ENCODE assay signal across 8 cellular contexts in genomic region chr22:30386960-30387848, GRCh38. TPM values are rescaled to one million over a fixed set of nuclear protein-coding genes. Genes with fewer than 3 reads are reported as not detected.
DNase-seq lines count a peak whose midpoint lies in the region; ATAC-seq and TF ChIP-seq lines count a peak whose summit lies in the region.

Gene RNF215 (minus strand): TSS chr22:30387411. CDS start chr22:30387313, 98 bp downstream.

- peaks cover 11 to 17% (median 15%) of the 10 kb centered on the region in 4 donors for H3K4me1 ChIP-seq in esophagus muscularis mucosa

- TF ChIP-seq EP300 in esophagus muscularis mucosa (IDR thresholded peaks at IDR 0.05), result no peak

- H3K4me3 ChIP-seq in HL-60 (replicated peaks; ENCODE audit: insufficient read depth, low read length) (peak within 1 kb of the TSS; percentile 45), esophagus muscularis mucosa (peak within 1 kb of the TSS; percentile 63 to 92 (median 64))

- H3K27me3 ChIP-seq in HL-60 (ENCODE audit: insufficient read depth, poor library complexity, severe bottlenecking) (no peaks in the 10 kb centered on the region), esophagus muscularis mucosa (no peaks in the 10 kb centered on the region)

- intact Hi-C loops in esophagus muscularis mucosa (cut with DNase I), result loop anchor here (1.0 kb wide), 2 partner anchors 99 to 124 kb away; no protein-coding TSS in a partner anchor

- TF ChIP-seq CTCF in HL-60 (IDR thresholded peaks at IDR 0.05; ENCODE audit: insufficient read depth, low read length) (peak; percentile 43), esophagus muscularis mucosa (IDR thresholded peaks at IDR 0.05) (peak; percentile 95 to 98 (median 96))

- H3K27ac ChIP-seq in HL-60 (replicated peaks) (no peak within 1 kb of the TSS), esophagus muscularis mucosa (replicated peaks in 1 of 4) (peak within 1 kb of the TSS; percentile 75 to 82 (median 78))

- H3K36me3 ChIP-seq in esophagus muscularis mucosa, result peaks cover 0 to 22% (median 13%) of the 10 kb centered on the region in 4 donors

- H3K9me3 ChIP-seq in esophagus muscularis mucosa, result no peaks in the 10 kb centered on the region

- peak; percentile 22 to 90 (median 69) for DNase-seq in C1 segment of cervical spinal cord (lab: John Stamatoyannopoulos, UW)
- peak; percentile 53 to 54 for DNase-seq in HL-60 (ENCODE audit: low read depth in 1 of 2, low spot score in 1 of 2)
- peak; percentile 87 for DNase-seq in OCI-M1 (lab: John Stamatoyannopoulos, UW)
- peak; percentile 85 to 90 for DNase-seq in activated T-cell treated with anti-CD3 and anti-CD28 coated beads, Interleukin-2, amount 50 U/mL, for 48 hours
- DNase-seq in esophagus muscularis mucosa (ENCODE audit: extremely low spot score), result peak; percentile 93
- peak; percentile 78 for DNase-seq in myocyte (ENCODE audit: low read depth)
- DNase-seq in stimulated activated CD8-positive, alpha-beta memory T cell treated with anti-CD3 and anti-CD28 coated beads, Interleukin-7, amount 100 ng/mL, for 4 hours (ENCODE audit: low read depth in 2 of 2), result peak; percentile 26 to 75

- TF ChIP-seq POLR2A in esophagus muscularis mucosa (IDR thresholded peaks at IDR 0.05; ENCODE audit: low read depth), result no peak

- WGBS in esophagus muscularis mucosa, result 12% methylated on average over 19 of the region's 95 CpGs

- ATAC-seq in GM19372 (IDR thresholded peaks at IDR 0.05; ENCODE audit: low read depth, unreplicated experiment), result peak; percentile 75

RNA-seq across cellular contexts. Expression of gene RNF215, which starts in this region (rescaled TPM):
- 10 to 100 TPM in 3 of 4 donors, 1 to 10 TPM in 1; 6.6 to 18.5 (median 15.0) TPM for total RNA-seq in esophagus muscularis mucosa
- total RNA-seq in myocyte, result 20.1 and 28.3 TPM in 2 replicates
- 38.7 TPM for polyA plus RNA-seq in myocyte (2012)
